9 cellular contexts compared by ENCODE assay signal in the genomic region with DNA sequence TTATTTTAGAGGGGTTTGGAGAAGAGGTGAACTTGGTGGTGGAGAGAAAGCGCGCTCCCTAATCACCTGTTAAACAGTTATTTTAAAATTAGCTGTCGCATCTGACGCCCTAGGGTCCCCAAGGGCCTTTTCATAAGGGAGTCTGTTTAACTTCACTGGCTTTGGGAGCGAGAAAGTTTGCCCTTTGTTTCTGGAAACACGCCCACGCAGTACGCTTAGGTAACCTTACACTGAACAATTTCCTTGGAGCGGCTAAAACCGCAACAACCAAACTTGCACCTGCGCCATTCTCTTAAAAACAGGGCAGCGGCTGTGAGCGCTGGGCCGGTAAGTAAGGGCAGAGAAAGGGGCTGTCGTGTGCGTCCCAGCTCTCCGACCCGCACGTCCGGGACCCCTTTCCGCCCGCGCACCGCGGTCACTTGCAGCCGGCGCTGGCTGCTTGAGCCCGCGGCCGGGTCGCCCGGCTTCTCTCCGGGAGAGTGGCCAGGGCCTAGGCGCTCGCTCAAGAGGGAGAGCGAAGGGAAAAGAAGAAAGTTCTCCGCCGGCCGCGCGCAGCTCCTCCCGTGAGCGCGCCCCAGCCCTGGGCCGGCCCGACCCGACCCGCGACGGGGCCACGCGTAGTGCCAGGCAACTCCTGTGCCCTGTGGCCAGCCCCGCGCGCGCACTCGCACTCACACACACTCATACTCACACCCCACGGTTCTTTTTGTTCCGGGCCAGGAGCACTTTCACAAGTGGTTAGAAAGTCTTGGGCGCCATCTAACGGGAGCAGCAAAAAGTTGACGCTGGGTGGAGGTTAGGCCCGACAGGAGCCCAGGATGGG. TPM values are rescaled to one million over a fixed set of nuclear protein-coding genes. Genes with fewer than 3 reads are reported as not detected.
DNase-seq lines count a peak whose midpoint lies in the region; ATAC-seq, FAIRE-seq and TF ChIP-seq lines count a peak whose summit lies in the region.
"Had no signal": no experiment of that assay in that cellular context is flagged by ENCODE, and none has a peak within 500 bp of the region (broad histone marks: within the 10 kb centered on the region; RNA-seq: fewer than 3 reads in every experiment).

No MANE protein-coding gene starts in this region.

- in situ Hi-C loops in Panc1 (cut with HindIII; ENCODE audit: low pct_unique_long_range_greater_than_20kb, low sequenced_read_pairs), result no loop called here

- POLR2A ChIA-PET in Panc1 (lab: Charles Lee), result no interaction called here

- H3K27ac Mint-ChIP-seq in chondrocyte (ENCODE audit: unreplicated experiment), result no peak overlapping the region

- H3K27me3 Mint-ChIP-seq in chondrocyte (ENCODE audit: low read depth), result peaks cover 9% of the 10 kb centered on the region

- no peaks in the 10 kb centered on the region for H3K36me3 ChIP-seq in Panc1 (ENCODE audit: control insufficient read depth, insufficient read depth, low read length)

- H3K4me1 ChIP-seq in Panc1 (ENCODE audit: control insufficient read depth, insufficient read depth, low read length), result peaks cover 4% of the 10 kb centered on the region

- intact Hi-C loops in Panc1 (cut with micrococcal nuclease; ENCODE audit: unreplicated experiment), result loop anchor here (10.0 kb wide), 1 partner anchor 1708 kb away; no protein-coding TSS in a partner anchor

- no peaks in the 10 kb centered on the region for H3K9me3 ChIP-seq in Panc1 (ENCODE audit: control insufficient read depth, insufficient read depth, low read depth, low read length)

- TF ChIP-seq CTCF in Panc1 (IDR thresholded peaks at IDR 0.05) (peak; percentile 88), chondrocyte (IDR thresholded peaks at IDR 0.05) (peak; percentile 93)

- H3K27ac ChIP-seq in Panc1 (ENCODE audit: low read length), result no peak overlapping the region

- H3K9me3 Mint-ChIP-seq in chondrocyte (ENCODE audit: low read depth), result no peaks in the 10 kb centered on the region

- H3K36me3 Mint-ChIP-seq in chondrocyte (ENCODE audit: low read depth), result no peaks in the 10 kb centered on the region

- peak overlapping the region; percentile 55 to 57 for H3K4me3 ChIP-seq in Panc1 (ENCODE audit: low read depth in 2 of 2, low read length in 2 of 2)

- peaks cover 29% of the 10 kb centered on the region for H3K27me3 ChIP-seq in Panc1 (ENCODE audit: control insufficient read depth, insufficient read depth, low read length)

- CTCF ChIA-PET in Panc1 (lab: Charles Lee), result no interaction called here

- DNase-seq in DMS79 (lab: John Stamatoyannopoulos, UW) (peak; percentile 7), Panc1 (ENCODE audit: low read depth, low spot score) (no peak), chondrocyte (ENCODE audit: low spot score) (no peak), left kidney (ENCODE audit: low read depth, low spot score) (peak; percentile 96), GM19239 (ENCODE audit: insufficient read length, low spot score) (no peak)
- DNase-seq in stimulated activated CD4-positive, alpha-beta T cell treated with anti-CD3 and anti-CD28 coated beads, Interleukin-1b, Interleukin-23, amount 100 ng/mL, for 48 hours, result peak; percentile 55

- ATAC-seq in GM19372 (IDR thresholded peaks at IDR 0.05; ENCODE audit: low read depth, unreplicated experiment) (peak; percentile 86), HG03520 (IDR thresholded peaks at IDR 0.05; ENCODE audit: unreplicated experiment) (peak; percentile 97), Panc1 (peak; percentile 92)

- BruUV-seq in Panc1 (replicated peaks; lab: Mats Ljungman, UMichigan), result no TSS peak

- peak overlapping the region; percentile 80 for H3K4me3 Mint-ChIP-seq in chondrocyte (ENCODE audit: unreplicated experiment)

- FAIRE-seq in GM19239 (lab: Jason Lieb, UNC), result no peak

- H3K4me1 Mint-ChIP-seq in chondrocyte (ENCODE audit: low read depth), result peaks cover 23% of the 10 kb centered on the region

RNA-seq across cellular contexts. Expression of gene POU3F3, which starts 19.2 kb away (rescaled TPM):
- total RNA-seq in Panc1 (2021; ENCODE audit: unreplicated experiment), result 0.36 TPM
- polyA plus RNA-seq in Panc1 (2012; ENCODE audit: insufficient read length), result 0.21 TPM
- total RNA-seq in chondrocyte, result 7.2 to 55.0 TPM (median 7.7 TPM) in 3 replicates
- total RNA-seq: pulmonary artery endothelial cell had no signal

Comparison
In these comparisons a context has a peak if more than half of its experiments do, and no peak if none do; other contexts are left out.
1. DNase-seq: peak in DMS79 (single experiment), left kidney (single experiment) and stimulated activated CD4-positive, alpha-beta T cell treated with anti-CD3 and anti-CD28 coated beads, Interleukin-1b, Interleukin-23, amount 100 ng/mL, for 48 hours (single experiment); none in Panc1 (single experiment), chondrocyte (single experiment) and GM19239 (single experiment).
2. Peak in every context shown above with its lines, with median percentiles within 50 percentile points of each other: ATAC-seq.